In genomic region chr20:49386848-49387605, GRCh38 we compare ENCODE assay signal across 10 cellular contexts.
DNase-seq lines count a peak whose midpoint lies in the region; ATAC-seq and TF ChIP-seq lines count a peak whose summit lies in the region.
"Had no signal": no experiment of that assay in that cellular context is flagged by ENCODE, and none has a peak within 500 bp of the region (broad histone marks: within the 10 kb centered on the region; RNA-seq: fewer than 3 reads in every experiment).

No MANE protein-coding gene starts in this region.

- H3K27ac ChIP-seq in esophagus squamous epithelium (peak overlapping the region; percentile 12 to 48 (median 36)), stomach smooth muscle (ENCODE audit: low read length) (peak overlapping the region; percentile 64), mesenchymal stem cell (ENCODE audit: low read length, poor library complexity, severe bottlenecking) (no peak overlapping the region)

- H2BK15ac ChIP-seq in mesenchymal stem cell (ENCODE audit: low read depth, poor library complexity, severe bottlenecking) = no peak overlapping the region

- H3K36me3 ChIP-seq in esophagus squamous epithelium = no peaks in the 10 kb centered on the region
- H3K36me3 ChIP-seq in stomach smooth muscle (ENCODE audit: control insufficient read depth in 2 of 2, insufficient read depth in 2 of 2, low read length in 2 of 2) = no peaks in the 10 kb centered on the region
- no peaks in the 10 kb centered on the region for H3K36me3 ChIP-seq in mesenchymal stem cell (ENCODE audit: control insufficient read depth in 1 of 2, insufficient read depth in 2 of 2, low read depth in 1 of 2, low read length in 2 of 2)

- no peak overlapping the region for H3K4me2 ChIP-seq in mesenchymal stem cell (ENCODE audit: low read length, poor library complexity, severe bottlenecking)

- H3K9me3 ChIP-seq in esophagus squamous epithelium (no peaks in the 10 kb centered on the region), stomach smooth muscle (ENCODE audit: control insufficient read depth in 2 of 2, low read length in 2 of 2) (no peaks in the 10 kb centered on the region), mesenchymal stem cell (ENCODE audit: control insufficient read depth, low read length) (no peaks in the 10 kb centered on the region)
- H3K9me3 ChIP-seq: body of pancreas had no signal

- TF ChIP-seq POLR2A in esophagus squamous epithelium (IDR thresholded peaks at IDR 0.05) = no peak

- H3K4me3 ChIP-seq in esophagus squamous epithelium (no peak overlapping the region), stomach smooth muscle (ENCODE audit: low read length in 2 of 2) (no peak overlapping the region), mesenchymal stem cell (ENCODE audit: insufficient read depth in 1 of 2, low read depth in 1 of 2, low read length in 2 of 2) (no peak overlapping the region)
- H3K4me3 ChIP-seq: body of pancreas had no signal

- ATAC-seq in omental fat pad (ENCODE audit: low FRiP score) = no peak
- ATAC-seq: body of pancreas; naive thymus-derived CD4-positive, alpha-beta T cell had no signal

- H3K4me1 ChIP-seq in esophagus squamous epithelium (peaks cover 0 to 32% (median 6%) of the 10 kb centered on the region in 3 donors), stomach smooth muscle (ENCODE audit: control insufficient read depth, insufficient read depth, low read length) (peaks cover 34% of the 10 kb centered on the region), mesenchymal stem cell (ENCODE audit: control insufficient read depth, insufficient read depth, low read depth, low read length) (peaks cover under 1% of the 10 kb centered on the region)

- intact Hi-C loops in esophagus squamous epithelium (cut with DNase I) = loop anchor here (10.0 kb wide), 1 partner anchor 98 kb away; the partner anchor contains the start of gene KCNB1

- no peak overlapping the region for H2AFZ ChIP-seq in mesenchymal stem cell (ENCODE audit: low read depth, low read length)

- no peak overlapping the region for H3K14ac ChIP-seq in mesenchymal stem cell (ENCODE audit: low read length in 2 of 2)

- no peak overlapping the region for H4K91ac ChIP-seq in mesenchymal stem cell (ENCODE audit: low read length)

- no peak overlapping the region for H2BK12ac ChIP-seq in mesenchymal stem cell (ENCODE audit: low read length in 2 of 2)

- H4K8ac ChIP-seq in mesenchymal stem cell (ENCODE audit: low read length) = no peak overlapping the region

- TF ChIP-seq CTCF in esophagus squamous epithelium (IDR thresholded peaks at IDR 0.05) = no peak
- no peak for TF ChIP-seq CTCF in omental fat pad (IDR thresholded peaks at IDR 0.05)

- H2BK120ac ChIP-seq in mesenchymal stem cell (ENCODE audit: low read depth, low read length) = no peak overlapping the region

- H3K9ac ChIP-seq in stomach smooth muscle (ENCODE audit: low read length in 2 of 2) (peak overlapping the region in 1 of 2 donors; percentile 42), mesenchymal stem cell (ENCODE audit: low read length) (no peak overlapping the region)

- no peak overlapping the region for H3K23ac ChIP-seq in mesenchymal stem cell (ENCODE audit: low read length in 2 of 2)

- WGBS in esophagus squamous epithelium, 2 donors = 32 to 36% methylated on average over 6 of the region's 6 CpGs
- WGBS in mesenchymal stem cell = 75% methylated on average over 6 of the region's 6 CpGs

- no peak overlapping the region for H3K18ac ChIP-seq in mesenchymal stem cell (ENCODE audit: low read depth in 1 of 2, low read length in 2 of 2)

- H3K4ac ChIP-seq in mesenchymal stem cell (ENCODE audit: low read depth in 1 of 2, low read length in 2 of 2) = no peak overlapping the region

- H3K27me3 ChIP-seq in esophagus squamous epithelium = no peaks in the 10 kb centered on the region
- no peaks in the 10 kb centered on the region for H3K27me3 ChIP-seq in stomach smooth muscle (ENCODE audit: control insufficient read depth in 1 of 2, insufficient read depth in 2 of 2, low read length in 2 of 2)
- H3K27me3 ChIP-seq in mesenchymal stem cell (ENCODE audit: control insufficient read depth in 1 of 2, insufficient read depth in 1 of 2, low read length in 2 of 2) = peaks cover 67 to 84% of the 10 kb centered on the region in 2 experiments
- H3K27me3 ChIP-seq: body of pancreas had no signal

- DNase-seq in NCI-H128 (lab: John Stamatoyannopoulos, UW; ENCODE audit: unreplicated experiment) (peak; percentile 83), NCI-H345 (lab: John Stamatoyannopoulos, UW) (peak; percentile 90), esophagus squamous epithelium (lab: John Stamatoyannopoulos, UW) (no peak), T-helper 9 cell (no peak), omental fat pad (ENCODE audit: low spot score) (no peak), mesenchymal stem cell (no peak)
- DNase-seq: foreskin melanocyte; naive thymus-derived CD4-positive, alpha-beta T cell had no signal

- H3K79me1 ChIP-seq in mesenchymal stem cell (replicated peaks; ENCODE audit: low read length, poor library complexity, severe bottlenecking) = no peaks in the 10 kb centered on the region

- no peak overlapping the region for H2AK5ac ChIP-seq in mesenchymal stem cell (ENCODE audit: low read length, severe bottlenecking)

- H2BK5ac ChIP-seq in mesenchymal stem cell (ENCODE audit: low read depth, low read length, poor library complexity, severe bottlenecking) = no peak overlapping the region

Comparison
In these comparisons a context has a peak if more than half of its experiments do, and no peak if none do; other contexts are left out.
1. DNase-seq: peak in NCI-H128 (single experiment) and NCI-H345 (single experiment); none in esophagus squamous epithelium (single experiment), T-helper 9 cell (single experiment), omental fat pad (single experiment) and mesenchymal stem cell (single experiment).